Comparison of ENCODE assay signal across 2 cellular contexts in genomic region chr13:25300861-25301346, GRCh38.
TF ChIP-seq lines count a peak whose summit lies in the region.

No MANE protein-coding gene starts in this region.

TF ChIP-seq in WTC11, 78 proteins besides CTCF, POLR2A, EP300 and RAD21:
- TF ChIP-seq STAT6 (CRISPR knock-in tag; conservative IDR thresholded peaks at IDR 0.05; ENCODE audit: low read depth) (no peak), IRF2 (CRISPR knock-in tag; IDR thresholded peaks at IDR 0.05; ENCODE audit: borderline replicate concordance, low read depth) (no peak), ZNF423 (CRISPR knock-in tag; IDR thresholded peaks at IDR 0.05) (no peak), ZNF219 (CRISPR knock-in tag; IDR thresholded peaks at IDR 0.05; ENCODE audit: borderline replicate concordance) (no peak), NR2C2 (CRISPR knock-in tag; IDR thresholded peaks at IDR 0.05) (no peak)

TF ChIP-seq in endothelial cell of umbilical vein, 7 proteins besides CTCF, POLR2A, EP300 and RAD21 (continued from another document):
- TF ChIP-seq JUN (IDR thresholded peaks at IDR 0.05; ENCODE audit: borderline replicate concordance, insufficient read depth, insufficient read length, low read depth) = no peak
- no peak for TF ChIP-seq MYC (IDR thresholded peaks at IDR 0.05; ENCODE audit: low read depth, low read length)
- TF ChIP-seq EZH2 (IDR thresholded peaks at IDR 0.05; ENCODE audit: borderline replicate concordance, low read depth, low read length, severe bottlenecking) = no peak
